Comparison of ENCODE assay signal across 8 cellular contexts in genomic region chr1:11802616-11802972, GRCh38. TPM values are rescaled to one million over a fixed set of nuclear protein-coding genes. Genes with fewer than 3 reads are reported as not detected.
DNase-seq lines count a peak whose midpoint lies in the region; FAIRE-seq lines count a peak whose summit lies in the region.

No MANE protein-coding gene starts in this region.

- H3K27me3 ChIP-seq in NT2/D1 (ENCODE audit: insufficient read depth, insufficient read length) (no peaks in the 10 kb centered on the region), muscle layer of duodenum (ENCODE audit: low read depth, low read length) (no peaks in the 10 kb centered on the region)
- no peaks in the 10 kb centered on the region for H3K27me3 ChIP-seq in effector memory CD4-positive, alpha-beta T cell (replicated peaks; ENCODE audit: control insufficient read depth, insufficient read depth, low read length, poor library complexity, severe bottlenecking)

- H3K4me1 ChIP-seq in NT2/D1 (ENCODE audit: insufficient read depth, insufficient read length) (peaks cover 9% of the 10 kb centered on the region), muscle layer of duodenum (ENCODE audit: control insufficient read depth in 1 of 2, insufficient read depth in 2 of 2, low read length in 2 of 2) (peaks cover 20 to 50% of the 10 kb centered on the region in 2 donors)
- peaks cover 32% of the 10 kb centered on the region for H3K4me1 ChIP-seq in effector memory CD4-positive, alpha-beta T cell (ENCODE audit: control insufficient read depth, insufficient read depth, low read length, poor library complexity, severe bottlenecking)

- no peak overlapping the region for H3K27ac ChIP-seq in effector memory CD4-positive, alpha-beta T cell (ENCODE audit: insufficient read depth, low read length, poor library complexity, severe bottlenecking)
- peak overlapping the region; percentile 79 for H3K27ac ChIP-seq in muscle layer of duodenum (ENCODE audit: low read length)

- H3K9me3 ChIP-seq in NT2/D1 (ENCODE audit: insufficient read depth, low read length) (no peaks in the 10 kb centered on the region), muscle layer of duodenum (ENCODE audit: control insufficient read depth in 1 of 2, low read length in 2 of 2) (no peaks in the 10 kb centered on the region)
- H3K9me3 ChIP-seq in effector memory CD4-positive, alpha-beta T cell (ENCODE audit: control insufficient read depth, low read length), result no peaks in the 10 kb centered on the region

- DNase-seq in AG08395 (ENCODE audit: low spot score) (peak; percentile 19), NT2/D1 (ENCODE audit: low read depth, low spot score) (no peak), frontal cortex (ENCODE audit: low spot score in 2 of 2) (no peak), NCI-H146 (lab: John Stamatoyannopoulos, UW) (no peak), NCI-H748 treated with DMSO at 0.1 percent for 48 hours (lab: John Stamatoyannopoulos, UW) (no peak)
- DNase-seq in effector memory CD4-positive, alpha-beta T cell, result no peak
- DNase-seq in activated CD4-positive, alpha-beta T cell treated with anti-CD3 and anti-CD28 coated beads for 48 hours, result no peak

- FAIRE-seq in frontal cortex (lab: Jason Lieb, UNC), result no peak

- H3K36me3 ChIP-seq in NT2/D1 (ENCODE audit: insufficient read depth, insufficient read length, low read length) (peaks cover 28% of the 10 kb centered on the region), muscle layer of duodenum (ENCODE audit: control insufficient read depth in 1 of 2, insufficient read depth in 2 of 2, low read length in 2 of 2) (peaks cover 20 to 35% of the 10 kb centered on the region in 2 donors)
- peaks cover 22% of the 10 kb centered on the region for H3K36me3 ChIP-seq in effector memory CD4-positive, alpha-beta T cell (ENCODE audit: control insufficient read depth, insufficient read depth, low read length)

- H3K4me3 ChIP-seq in NT2/D1 (ENCODE audit: insufficient read length, low read depth) (peak overlapping the region; percentile 53), muscle layer of duodenum (ENCODE audit: low read depth in 1 of 2, low read length in 2 of 2) (peak overlapping the region; percentile 68)
- peak overlapping the region; percentile 57 for H3K4me3 ChIP-seq in effector memory CD4-positive, alpha-beta T cell (ENCODE audit: insufficient read depth, low read depth, low read length, poor library complexity, severe bottlenecking)

- H3K9ac ChIP-seq in NT2/D1 (ENCODE audit: insufficient read length, low read depth), result peak overlapping the region; percentile 85

RNA-seq across cellular contexts. Expression of gene MTHFR, which starts 3.2 kb away (rescaled TPM):
- 24.5 TPM for total RNA-seq in frontal cortex

RNA-seq across cellular contexts. Expression of gene CLCN6, which starts 3.4 kb away (rescaled TPM):
- 14.7 TPM for total RNA-seq in frontal cortex

RNA-seq across cellular contexts. Expression of gene C1orf167, which starts 40.6 kb away (rescaled TPM):
- not detected for total RNA-seq in frontal cortex

RNA-seq across cellular contexts. Expression of gene NPPA, which starts 45.0 kb away (rescaled TPM):
- total RNA-seq in frontal cortex, result 3.3 TPM

RNA-seq across cellular contexts. Expression of gene NPPB, which starts 56.2 kb away (rescaled TPM):
- total RNA-seq in frontal cortex, result 0.41 TPM
